5 cellular contexts compared by ENCODE assay signal in genomic region chr6:74567891-74568290, GRCh38.
"Had no signal": no experiment of that assay in that cellular context is flagged by ENCODE, and none has a peak within 500 bp of the region (broad histone marks: within the 10 kb centered on the region; RNA-seq: fewer than 3 reads in every experiment).

No MANE protein-coding gene starts in this region.

- FAIRE-seq: G401.6, GM12891, GM12892, GM18507 had no signal

- DNase-seq: GDM1 had no signal
